In genomic region chr12:132614861-132615578, GRCh38 we compare ENCODE assay signal across 9 cellular contexts. TPM values are rescaled to one million over a fixed set of nuclear protein-coding genes. Genes with fewer than 3 reads are reported as not detected.
DNase-seq lines count a peak whose midpoint lies in the region; ATAC-seq and TF ChIP-seq lines count a peak whose summit lies in the region.
"Had no signal": no experiment of that assay in that cellular context is flagged by ENCODE, and none has a peak within 500 bp of the region (broad histone marks: within the 10 kb centered on the region; RNA-seq: fewer than 3 reads in every experiment).

No MANE protein-coding gene starts in this region.

- H3K27ac Mint-ChIP-seq in Calu3 (ENCODE audit: unreplicated experiment) = no peak overlapping the region
- H3K27ac Mint-ChIP-seq in central memory CD8-positive, alpha-beta T cell (ENCODE audit: low read depth) = no peak overlapping the region

- peaks cover 17% of the 10 kb centered on the region for H3K36me3 Mint-ChIP-seq in Calu3 (ENCODE audit: insufficient read depth, unreplicated experiment)
- H3K36me3 Mint-ChIP-seq in central memory CD8-positive, alpha-beta T cell (ENCODE audit: insufficient read depth) = peaks cover 3% of the 10 kb centered on the region

- DNase-seq in Calu3 (peak; percentile 93), NCI-H446 (lab: John Stamatoyannopoulos, UW) (peak; percentile 54 to 74), left kidney (ENCODE audit: low read depth, low spot score) (peak; percentile 94)
- peak; percentile 82 for DNase-seq in activated CD4-positive, CD25-positive, alpha-beta regulatory T cell treated with anti-CD3 and anti-CD28 coated beads, Interleukin-2, amount 50 U/mL, for 72 hours
- peak; percentile 60 to 68 for DNase-seq in central memory CD8-positive, alpha-beta T cell (ENCODE audit: low spot score in 2 of 2)
- peak; percentile 85 for DNase-seq in stimulated activated CD4-positive, alpha-beta T cell treated with anti-CD3 and anti-CD28 coated beads, Interleukin-4, amount 100 ng/mL, for 24 hours

- peaks cover 66% of the 10 kb centered on the region for H3K27me3 Mint-ChIP-seq in Calu3 (ENCODE audit: unreplicated experiment)
- peaks cover 54% of the 10 kb centered on the region for H3K27me3 Mint-ChIP-seq in central memory CD8-positive, alpha-beta T cell

- peaks cover 3% of the 10 kb centered on the region for H3K9me3 Mint-ChIP-seq in Calu3 (ENCODE audit: low read depth, unreplicated experiment)
- H3K9me3 Mint-ChIP-seq in central memory CD8-positive, alpha-beta T cell = no peaks in the 10 kb centered on the region

- no peaks in the 10 kb centered on the region for H3K4me1 Mint-ChIP-seq in Calu3 (ENCODE audit: low read depth, unreplicated experiment)
- H3K4me1 Mint-ChIP-seq in central memory CD8-positive, alpha-beta T cell = peaks cover 17% of the 10 kb centered on the region

- peak; percentile 93 for TF ChIP-seq CTCF in Calu3 (IDR thresholded peaks at IDR 0.05; ENCODE audit: unreplicated experiment)

- no peak overlapping the region for H3K4me3 Mint-ChIP-seq in Calu3 (ENCODE audit: low read depth, unreplicated experiment)
- H3K4me3 Mint-ChIP-seq in central memory CD8-positive, alpha-beta T cell = no peak overlapping the region

- peak; percentile 50 for ATAC-seq in HG02885 (IDR thresholded peaks at IDR 0.05; ENCODE audit: poor library complexity, unreplicated experiment)
- peak; percentile 78 for ATAC-seq in central memory CD8-positive, alpha-beta T cell (replicated peaks; ENCODE audit: extremely low read depth, poor library complexity, severe bottlenecking)
- ATAC-seq in GM18870 (IDR thresholded peaks at IDR 0.05; ENCODE audit: unreplicated experiment) = no peak

- intact Hi-C loops in Calu3 (cut with micrococcal nuclease; ENCODE audit: unreplicated experiment) = loop anchor here (1.0 to 5.0 kb wide), 2 partner anchors 200 to 463 kb away; no protein-coding TSS in a partner anchor

- no TSS peak for BruUV-seq in Calu3 (replicated peaks; lab: Mats Ljungman, UMichigan)

- CTCF ChIA-PET in Calu3 (lab: Charles Lee) = interaction anchor here (0.8 to 1.7 kb wide), 11 partner anchors 8 to 461 kb away, joined by 3 to 40 read pairs (median 4); no protein-coding TSS in a partner anchor

RNA-seq across cellular contexts. Expression of gene P2RX2, which starts 3.6 kb away (rescaled TPM):
- not detected in 2 replicates for total RNA-seq in Calu3 (2022)
- total RNA-seq: activated CD8-positive, alpha-beta memory T cell treated with anti-CD3 and anti-CD28 coated beads for 36 hours had no signal

RNA-seq across cellular contexts. Expression of gene LRCOL1, which starts 4.6 kb away (rescaled TPM):
- total RNA-seq in Calu3 (2022) = not detected in 2 replicates
- total RNA-seq: activated CD8-positive, alpha-beta memory T cell treated with anti-CD3 and anti-CD28 coated beads for 36 hours had no signal
